In genomic region chr22:26634189-26634588, GRCh38 we compare ENCODE assay signal across 8 cellular contexts. TPM values are rescaled to one million over a fixed set of nuclear protein-coding genes. Genes with fewer than 3 reads are reported as not detected.
"Had no signal": no experiment of that assay in that cellular context is flagged by ENCODE, and none has a peak within 500 bp of the region (broad histone marks: within the 10 kb centered on the region; RNA-seq: fewer than 3 reads in every experiment).

No MANE protein-coding gene starts in this region.

- H3K4me3 ChIP-seq: GM23338 had no signal

- H3K4me2 ChIP-seq: GM23338 had no signal

- ATAC-seq: GM23338 had no signal

- H3K9me3 Mint-ChIP-seq: GM23338, H9 had no signal

- H2AFZ ChIP-seq: GM23338 had no signal

- DNase-seq: H9, HCEC 1CT had no signal

- FAIRE-seq: H1, H54, HTR-8/SVneo had no signal

- H3K4me1 Mint-ChIP-seq: IgD-negative memory B cell had no signal

- H3K27ac Mint-ChIP-seq: GM23338, H9, IgD-negative memory B cell had no signal

- H3K4me3 Mint-ChIP-seq: GM23338, H9 had no signal

RNA-seq across cellular contexts. Expression of gene CRYBA4, which starts 12.4 kb away (rescaled TPM):
- total RNA-seq: GM23338, HT-29 had no signal
- polyA plus RNA-seq: IgD-negative memory B cell had no signal

RNA-seq across cellular contexts. Expression of gene CRYBB1, which starts 16.4 kb away (rescaled TPM):
- total RNA-seq: HT-29 had no signal
